8 cellular contexts compared by ENCODE assay signal in the genomic region with DNA sequence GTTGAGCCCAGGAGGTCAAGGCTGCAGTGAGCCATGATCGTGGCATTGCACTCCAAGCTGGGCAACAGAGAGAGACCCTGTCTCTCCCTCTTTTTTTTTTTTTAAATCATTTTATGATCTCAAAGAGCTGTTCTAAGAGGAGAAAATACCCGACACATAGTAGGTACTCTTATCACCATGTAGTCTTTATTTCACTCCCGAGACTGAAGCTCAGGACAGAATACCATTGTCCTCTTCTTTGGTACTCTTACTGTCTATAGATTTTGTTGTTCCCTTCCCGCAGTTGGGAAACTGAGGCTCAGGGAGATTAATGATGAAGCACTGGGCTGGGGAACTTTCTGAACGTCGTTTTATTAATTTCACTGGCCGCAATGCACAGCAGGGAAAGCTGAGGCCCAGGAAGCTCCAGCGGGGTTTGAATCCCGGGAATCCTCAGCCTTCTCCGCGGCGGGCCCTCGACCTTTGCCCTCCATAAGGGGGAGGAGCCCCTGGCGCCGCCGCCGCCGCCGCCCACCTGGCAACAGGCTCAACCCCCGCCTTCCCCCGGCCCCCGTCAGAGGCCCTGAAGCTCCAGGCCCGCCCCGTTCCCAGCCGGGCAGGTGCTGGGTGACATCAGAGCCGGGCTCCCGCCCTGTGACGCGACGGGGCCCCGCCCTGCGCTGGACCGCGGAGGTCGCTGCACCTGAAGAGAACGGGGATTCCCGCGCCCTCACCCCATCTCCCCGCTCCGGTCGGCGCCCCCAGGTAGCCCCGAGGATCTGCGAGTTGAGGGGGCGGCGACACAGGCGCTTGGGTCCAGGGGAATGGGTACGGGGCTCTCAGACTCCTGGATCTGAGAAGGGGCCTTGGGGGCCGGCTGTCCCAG. TPM values are rescaled to one million over a fixed set of nuclear protein-coding genes. Genes with fewer than 3 reads are reported as not detected.
A peak's percentile ranks its signal among the peaks of the same experiment; 100 is the strongest.
DNase-seq lines count a peak whose midpoint lies in the region; TF ChIP-seq lines count a peak whose summit lies in the region.

No MANE protein-coding gene starts in this region.

- H3K36me3 ChIP-seq in liver (ENCODE audit: control insufficient read depth in 4 of 4, insufficient read depth in 3 of 4, low read depth in 1 of 4, low read length in 3 of 4) (no peaks in the 10 kb centered on the region), transverse colon (no peaks in the 10 kb centered on the region)

- in situ Hi-C loops in transverse colon (cut with MboI; ENCODE audit: low pct_ligation_motif_present in 1 of 4, low pct_unique_long_range_greater_than_20kb in 1 of 4, low sequenced_read_pairs in 3 of 4), result no loop called here

- 5% methylated on average over 49 of the region's 49 CpGs for WGBS in liver
- 10 to 56% methylated on average over 2 to 49 of the region's 49 CpGs for WGBS in transverse colon (ENCODE audit: low coverage in 1 of 2), 2 donors

- no peak for TF ChIP-seq POLR2A in transverse colon (IDR thresholded peaks at IDR 0.05)

- no peak overlapping the region for H3K27ac Mint-ChIP-seq in activated naive CD4-positive, alpha-beta T cell treated with anti-CD3 and anti-CD28 coated beads, Interleukin-2, amount 10 ng/mL, durations not matched to agents 7 days and 5 days
- H3K27ac Mint-ChIP-seq in brain, result no peak overlapping the region

- H3K4me1 ChIP-seq in liver (ENCODE audit: control insufficient read depth in 4 of 4, insufficient read depth in 4 of 4, low read length in 3 of 4) (peaks cover 9 to 23% (median 18%) of the 10 kb centered on the region in 4 donors), transverse colon (peaks cover 0 to 45% (median 30%) of the 10 kb centered on the region in 4 donors)

- H3K27ac ChIP-seq in liver (ENCODE audit: low read depth in 1 of 2, low read length in 2 of 2) (peak overlapping the region; percentile 85 to 94), transverse colon (peak overlapping the region; percentile 90 to 98 (median 94))

- peak; percentile 22 for DNase-seq in activated naive CD4-positive, alpha-beta T cell treated with anti-CD3 and anti-CD28 coated beads, Interleukin-2, amount 50 U/mL, for 16 hours
- no peak for DNase-seq in activated naive CD4-positive, alpha-beta T cell treated with anti-CD3 and anti-CD28 coated beads, Interleukin-2, amount 10 ng/mL, durations not matched to agents 7 days and 5 days
- peak; percentile 95 for DNase-seq in transverse colon
- DNase-seq in foreskin fibroblast, result no peak
- no peak for DNase-seq in GM19240 (ENCODE audit: insufficient read length, low spot score)
- DNase-seq in NAMALWA (ENCODE audit: low spot score), result no peak

- H3K4me3 Mint-ChIP-seq in activated naive CD4-positive, alpha-beta T cell treated with anti-CD3 and anti-CD28 coated beads, Interleukin-2, amount 10 ng/mL, durations not matched to agents 7 days and 5 days, result no peak overlapping the region
- H3K4me3 Mint-ChIP-seq in brain, result peak overlapping the region in 3 of 5 experiments; percentile 74 to 82 (median 79)

- no peaks in the 10 kb centered on the region for H3K4me1 Mint-ChIP-seq in activated naive CD4-positive, alpha-beta T cell treated with anti-CD3 and anti-CD28 coated beads, Interleukin-2, amount 10 ng/mL, durations not matched to agents 7 days and 5 days
- H3K4me1 Mint-ChIP-seq in brain, result peaks cover 19% of the 10 kb centered on the region

- no peaks in the 10 kb centered on the region for H3K36me3 Mint-ChIP-seq in activated naive CD4-positive, alpha-beta T cell treated with anti-CD3 and anti-CD28 coated beads, Interleukin-2, amount 10 ng/mL, durations not matched to agents 7 days and 5 days
- no peaks in the 10 kb centered on the region for H3K36me3 Mint-ChIP-seq in brain

- peaks cover 58% of the 10 kb centered on the region for H3K27me3 Mint-ChIP-seq in activated naive CD4-positive, alpha-beta T cell treated with anti-CD3 and anti-CD28 coated beads, Interleukin-2, amount 10 ng/mL, durations not matched to agents 7 days and 5 days
- peaks cover 56% of the 10 kb centered on the region for H3K27me3 Mint-ChIP-seq in brain

- no peak for TF ChIP-seq CTCF in brain (conservative IDR thresholded peaks at IDR 0.05)
- no peak for TF ChIP-seq CTCF in liver (IDR thresholded peaks at IDR 0.05; ENCODE audit: low read depth, low read length, missing input control)
- TF ChIP-seq CTCF in transverse colon (IDR thresholded peaks at IDR 0.05), result no peak
- TF ChIP-seq CTCF in foreskin fibroblast (IDR thresholded peaks at IDR 0.05; ENCODE audit: low read depth, low read length), result no peak

- H3K9ac ChIP-seq in liver (ENCODE audit: low read depth in 1 of 2, low read length in 2 of 2), result no peak overlapping the region

- H3K4me3 ChIP-seq in liver (ENCODE audit: low read depth in 1 of 3, low read length in 3 of 3), result peak overlapping the region; percentile 12 to 77 (median 58)
- H3K4me3 ChIP-seq in transverse colon, result peak overlapping the region in 3 of 4 donors; percentile 34 to 53 (median 38)
- H3K4me3 ChIP-seq in foreskin fibroblast (ENCODE audit: low read depth in 1 of 2, low read length in 2 of 2), result no peak overlapping the region

- peak; percentile 68 for TF ChIP-seq EP300 in transverse colon (IDR thresholded peaks at IDR 0.05; ENCODE audit: low read depth)

- H3K27me3 ChIP-seq in liver (ENCODE audit: control insufficient read depth in 4 of 4, insufficient read depth in 4 of 4, low read length in 3 of 4) (peaks cover 0 to 2% (median 0%) of the 10 kb centered on the region in 4 donors), transverse colon (peaks cover 59% of the 10 kb centered on the region)

- peaks cover 1% of the 10 kb centered on the region for H3K9me3 Mint-ChIP-seq in activated naive CD4-positive, alpha-beta T cell treated with anti-CD3 and anti-CD28 coated beads, Interleukin-2, amount 10 ng/mL, durations not matched to agents 7 days and 5 days
- peaks cover 0 to 74% (median 0%) of the 10 kb centered on the region in 5 experiments for H3K9me3 Mint-ChIP-seq in brain

- CTCF ChIA-PET in activated naive CD4-positive, alpha-beta T cell treated with anti-CD3 and anti-CD28 coated beads, Interleukin-2, amount 10 ng/mL, durations not matched to agents 7 days and 5 days (lab: Charles Lee), result no interaction called here

- intact Hi-C loops in transverse colon (cut with DNase I; ENCODE audit: low total_unique reads), result no loop called here

- no peak for TF ChIP-seq RAD21 in liver (IDR thresholded peaks at IDR 0.05)

- no peaks in the 10 kb centered on the region for H3K9me3 ChIP-seq in liver (ENCODE audit: control insufficient read depth in 4 of 4, low read length in 3 of 4)
- no peaks in the 10 kb centered on the region for H3K9me3 ChIP-seq in transverse colon

TF ChIP-seq in liver, 16 proteins besides CTCF, POLR2A, EP300 and RAD21:
- TF ChIP-seq, protein P1, sequence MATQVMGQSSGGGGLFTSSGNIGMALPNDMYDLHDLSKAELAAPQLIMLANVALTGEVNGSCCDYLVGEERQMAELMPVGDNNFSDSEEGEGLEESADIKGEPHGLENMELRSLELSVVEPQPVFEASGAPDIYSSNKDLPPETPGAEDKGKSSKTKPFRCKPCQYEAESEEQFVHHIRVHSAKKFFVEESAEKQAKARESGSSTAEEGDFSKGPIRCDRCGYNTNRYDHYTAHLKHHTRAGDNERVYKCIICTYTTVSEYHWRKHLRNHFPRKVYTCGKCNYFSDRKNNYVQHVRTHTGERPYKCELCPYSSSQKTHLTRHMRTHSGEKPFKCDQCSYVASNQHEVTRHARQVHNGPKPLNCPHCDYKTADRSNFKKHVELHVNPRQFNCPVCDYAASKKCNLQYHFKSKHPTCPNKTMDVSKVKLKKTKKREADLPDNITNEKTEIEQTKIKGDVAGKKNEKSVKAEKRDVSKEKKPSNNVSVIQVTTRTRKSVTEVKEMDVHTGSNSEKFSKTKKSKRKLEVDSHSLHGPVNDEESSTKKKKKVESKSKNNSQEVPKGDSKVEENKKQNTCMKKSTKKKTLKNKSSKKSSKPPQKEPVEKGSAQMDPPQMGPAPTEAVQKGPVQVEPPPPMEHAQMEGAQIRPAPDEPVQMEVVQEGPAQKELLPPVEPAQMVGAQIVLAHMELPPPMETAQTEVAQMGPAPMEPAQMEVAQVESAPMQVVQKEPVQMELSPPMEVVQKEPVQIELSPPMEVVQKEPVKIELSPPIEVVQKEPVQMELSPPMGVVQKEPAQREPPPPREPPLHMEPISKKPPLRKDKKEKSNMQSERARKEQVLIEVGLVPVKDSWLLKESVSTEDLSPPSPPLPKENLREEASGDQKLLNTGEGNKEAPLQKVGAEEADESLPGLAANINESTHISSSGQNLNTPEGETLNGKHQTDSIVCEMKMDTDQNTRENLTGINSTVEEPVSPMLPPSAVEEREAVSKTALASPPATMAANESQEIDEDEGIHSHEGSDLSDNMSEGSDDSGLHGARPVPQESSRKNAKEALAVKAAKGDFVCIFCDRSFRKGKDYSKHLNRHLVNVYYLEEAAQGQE (IDR thresholded peaks at IDR 0.05), result peak; percentile 50
- peak in 1 of 2 donors; percentile 21 for TF ChIP-seq JUND (IDR thresholded peaks at IDR 0.05)
- TF ChIP-seq GABPA (IDR thresholded peaks at IDR 0.05 in 1 of 2, conservative IDR thresholded peaks at IDR 0.05 in 1 of 2), result no peak
- TF ChIP-seq, protein P2, sequence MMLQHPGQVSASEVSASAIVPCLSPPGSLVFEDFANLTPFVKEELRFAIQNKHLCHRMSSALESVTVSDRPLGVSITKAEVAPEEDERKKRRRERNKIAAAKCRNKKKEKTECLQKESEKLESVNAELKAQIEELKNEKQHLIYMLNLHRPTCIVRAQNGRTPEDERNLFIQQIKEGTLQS (IDR thresholded peaks at IDR 0.05), result no peak
- TF ChIP-seq NR2F2 (IDR thresholded peaks at IDR 0.05), result peak; percentile 22
- TF ChIP-seq, protein P3, sequence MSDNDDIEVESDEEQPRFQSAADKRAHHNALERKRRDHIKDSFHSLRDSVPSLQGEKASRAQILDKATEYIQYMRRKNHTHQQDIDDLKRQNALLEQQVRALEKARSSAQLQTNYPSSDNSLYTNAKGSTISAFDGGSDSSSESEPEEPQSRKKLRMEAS (IDR thresholded peaks at IDR 0.05), result peak; percentile 47
- TF ChIP-seq RXRA (IDR thresholded peaks at IDR 0.05), result peak; percentile 47 to 51
- TF ChIP-seq YY1 (IDR thresholded peaks at IDR 0.05), result peak; percentile 23
- TF ChIP-seq EGR1 (IDR thresholded peaks at IDR 0.05; ENCODE audit: low read depth in 2 of 2), result peak; percentile 50 to 67
- TF ChIP-seq FOXA2 (IDR thresholded peaks at IDR 0.05), result no peak
- TF ChIP-seq FOXA1 (IDR thresholded peaks at IDR 0.05), result no peak
- no peak for TF ChIP-seq TAF1 (conservative IDR thresholded peaks at IDR 0.05)
- peak; percentile 40 to 48 for TF ChIP-seq HNF4A (conservative IDR thresholded peaks at IDR 0.05)
- peak; percentile 33 for TF ChIP-seq HNF4G (IDR thresholded peaks at IDR 0.05)
- peak; percentile 74 for TF ChIP-seq SP1 (IDR thresholded peaks at IDR 0.05)

RNA-seq across cellular contexts. Expression of a gene that starts 1.6 kb away (rescaled TPM):
- polyA plus RNA-seq in brain (ENCODE audit: insufficient read depth, low read depth, low replicate concordance), result 55.9 TPM
- 10 to 100 TPM; 12.4 to 27.7 TPM for total RNA-seq in liver
- polyA plus RNA-seq in liver, result 10 to 100 TPM; 23.4 to 37.5 TPM
- total RNA-seq in transverse colon, result 100 to 1,000 TPM; 321 to 814 (median 393) TPM

RNA-seq across cellular contexts. Expression of a gene that starts 42.0 kb away (rescaled TPM):
- not detected for polyA plus RNA-seq in brain (ENCODE audit: insufficient read depth, low read depth, low replicate concordance)
- not detected for total RNA-seq in liver
- polyA plus RNA-seq in liver, result not detected
- total RNA-seq in transverse colon, result not detected

Comparison
In these comparisons a context has a peak if more than half of its experiments do, and no peak if none do; other contexts are left out.
1. DNase-seq: peak in activated naive CD4-positive, alpha-beta T cell treated with anti-CD3 and anti-CD28 coated beads, Interleukin-2, amount 50 U/mL, for 16 hours (single experiment) and transverse colon (single experiment); none in activated naive CD4-positive, alpha-beta T cell treated with anti-CD3 and anti-CD28 coated beads, Interleukin-2, amount 10 ng/mL, durations not matched to agents 7 days and 5 days (single experiment), foreskin fibroblast (0 of 2), GM19240 (single experiment) and NAMALWA (single experiment).
2. H3K4me3 ChIP-seq: peak in liver (3 of 3) and transverse colon (3 of 4); none in foreskin fibroblast (0 of 2).
3. RNA of a gene that starts 1.6 kb away (total RNA-seq): 321 to 814 TPM in transverse colon; 12.4 to 27.7 TPM in liver; every median in the first group is over 10 times any median in the second.